In the genomic region with DNA sequence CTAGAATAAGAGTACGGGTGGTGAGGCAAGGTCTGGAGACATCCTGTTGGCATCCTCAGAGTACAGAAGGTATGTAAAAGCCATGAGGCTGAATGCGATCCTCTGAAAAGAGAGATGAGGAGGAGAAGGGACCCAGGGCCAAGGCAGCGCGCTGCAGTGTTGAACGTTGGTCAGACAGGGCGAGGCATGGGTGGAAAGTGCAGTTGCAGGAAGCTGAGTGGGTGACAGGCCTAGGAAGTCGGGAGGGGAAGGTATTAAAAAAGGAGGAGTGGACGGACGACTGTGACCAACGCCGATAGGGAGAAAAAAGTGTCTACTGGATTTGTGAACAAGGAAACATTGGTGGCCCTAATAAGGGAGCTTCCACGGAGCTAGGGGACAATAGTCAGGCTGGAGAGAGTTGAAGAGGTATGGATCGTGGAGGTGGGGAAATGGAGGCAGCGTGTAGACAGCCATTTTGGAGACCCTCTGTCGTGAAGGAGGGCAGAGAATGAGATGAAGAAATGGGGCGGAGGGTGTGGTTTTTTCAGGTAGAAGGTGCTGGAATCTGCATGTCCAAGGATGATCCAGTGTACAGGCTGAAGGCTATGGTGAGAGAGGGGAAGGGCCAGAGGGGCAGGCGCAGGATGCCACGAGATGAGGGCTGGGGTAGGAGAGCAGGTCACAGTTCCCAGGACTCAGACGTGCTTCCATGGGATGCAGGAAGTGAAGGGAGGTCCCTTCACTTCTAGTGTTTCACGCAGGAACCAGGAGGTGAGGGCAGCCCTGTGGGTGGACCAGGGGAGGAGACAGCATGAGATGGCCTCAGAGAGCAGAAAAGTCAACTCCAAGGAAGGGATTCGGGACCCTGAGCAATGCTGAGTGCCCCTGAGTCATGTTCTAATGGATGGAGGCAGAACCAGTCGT, we compare ENCODE assay signal across 1 cellular context.
TF ChIP-seq lines count a peak whose summit lies in the region.

No MANE protein-coding gene starts in this region.

TF ChIP-seq in H1, 55 proteins besides CTCF, POLR2A, EP300 and RAD21:
- TF ChIP-seq EZH2 (IDR thresholded peaks at IDR 0.05; ENCODE audit: low read depth, low read length, severe bottlenecking) (no peak), BACH1 (IDR thresholded peaks at IDR 0.05; ENCODE audit: low read length) (no peak), RNF2 (IDR thresholded peaks at IDR 0.05; ENCODE audit: borderline replicate concordance, low read depth, low read length, missing control alignments, poor library complexity, severe bottlenecking) (no peak), HDAC6 (IDR thresholded peaks at IDR 0.05; ENCODE audit: low read depth, low read length) (no peak), RXRA (IDR thresholded peaks at IDR 0.05; ENCODE audit: insufficient read depth, low read depth, low read length) (no peak), BRCA1 (IDR thresholded peaks at IDR 0.05; ENCODE audit: low read depth, low read length) (no peak)
- TF ChIP-seq, protein P1, sequence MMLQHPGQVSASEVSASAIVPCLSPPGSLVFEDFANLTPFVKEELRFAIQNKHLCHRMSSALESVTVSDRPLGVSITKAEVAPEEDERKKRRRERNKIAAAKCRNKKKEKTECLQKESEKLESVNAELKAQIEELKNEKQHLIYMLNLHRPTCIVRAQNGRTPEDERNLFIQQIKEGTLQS (IDR thresholded peaks at IDR 0.05; ENCODE audit: insufficient read depth, low read depth, low read length), result no peak
